9 cellular contexts compared by ENCODE assay signal in genomic region chr11:1559103-1559951, GRCh38. TPM values are rescaled to one million over a fixed set of nuclear protein-coding genes. Genes with fewer than 3 reads are reported as not detected.
DNase-seq lines count a peak whose midpoint lies in the region; ATAC-seq and TF ChIP-seq lines count a peak whose summit lies in the region.
"Had no signal": no experiment of that assay in that cellular context is flagged by ENCODE, and none has a peak within 500 bp of the region (broad histone marks: within the 10 kb centered on the region; RNA-seq: fewer than 3 reads in every experiment).

No MANE protein-coding gene starts in this region.

- no peak overlapping the region; the same call in 1 of the 2 replicates for H3K27ac Mint-ChIP-seq in HFFc6
- H3K27ac Mint-ChIP-seq in activated T-helper 17 cell treated with anti-CD3 and anti-CD28 coated beads, Interleukin-2, amount 50 U/mL, for 72 hours, result no peak overlapping the region
- no peak overlapping the region for H3K27ac Mint-ChIP-seq in activated T-helper 2 cell treated with anti-CD3 and anti-CD28 coated beads, Interferon-gamma antibody, Interleukin-2, Interleukin-4, amounts not matched to agents 10 μg/mL and 5 μg/mL and 100 μg/mL, durations not matched to agents 14 hours and 24 hours and 36 hours

- H3K9me3 Mint-ChIP-seq in HFFc6, result no peaks in the 10 kb centered on the region
- H3K9me3 Mint-ChIP-seq in activated T-helper 17 cell treated with anti-CD3 and anti-CD28 coated beads, Interleukin-2, amount 50 U/mL, for 72 hours, result no peaks in the 10 kb centered on the region
- H3K9me3 Mint-ChIP-seq in activated T-helper 2 cell treated with anti-CD3 and anti-CD28 coated beads, Interferon-gamma antibody, Interleukin-2, Interleukin-4, amounts not matched to agents 10 μg/mL and 5 μg/mL and 100 μg/mL, durations not matched to agents 14 hours and 24 hours and 36 hours, result no peaks in the 10 kb centered on the region

- WGBS in heart right ventricle, 2 donors, result 37 to 57% methylated on average over 30 of the region's 30 CpGs

- DNase-seq in HFFc6 (peak; percentile 45), heart right ventricle (peak; percentile 90), retinal pigment epithelial cell (ENCODE audit: low read depth) (peak; percentile 72), retina (no peak), SHP77 treated with DMSO at 0.1 percent for 48 hours (lab: John Stamatoyannopoulos, UW) (no peak)
- no peak for DNase-seq in effector CD4-positive, alpha-beta T cell
- DNase-seq in activated T-helper 2 cell treated with anti-CD3 and anti-CD28 coated beads, Interferon-gamma antibody, Interleukin-2, Interleukin-4, amounts not matched to agents 10 μg/mL and 5 μg/mL and 100 μg/mL, durations not matched to agents 14 hours and 24 hours and 36 hours (ENCODE audit: low spot score), result no peak

- peak overlapping the region in 1 of 10 donors; percentile 5 for H3K4me3 ChIP-seq in heart right ventricle
- H3K4me3 ChIP-seq in retinal pigment epithelial cell (ENCODE audit: low read length), result no peak overlapping the region

- H3K27ac ChIP-seq in heart right ventricle, result peak overlapping the region; percentile 59 to 99 (median 88)

- intact Hi-C loops in heart right ventricle (cut with DNase I), result no loop called here
- intact Hi-C loops in activated T-helper 2 cell treated with anti-CD3 and anti-CD28 coated beads, Interferon-gamma antibody, Interleukin-2, Interleukin-4, amounts not matched to agents 10 μg/mL and 5 μg/mL and 100 μg/mL, durations not matched to agents 14 hours and 24 hours and 36 hours (cut with micrococcal nuclease), result no loop called here

- H3K4me1 Mint-ChIP-seq in HFFc6 (ENCODE audit: low read depth), result no peaks in the 10 kb centered on the region
- H3K4me1 Mint-ChIP-seq in activated T-helper 17 cell treated with anti-CD3 and anti-CD28 coated beads, Interleukin-2, amount 50 U/mL, for 72 hours, result no peaks in the 10 kb centered on the region
- H3K4me1 Mint-ChIP-seq in activated T-helper 2 cell treated with anti-CD3 and anti-CD28 coated beads, Interferon-gamma antibody, Interleukin-2, Interleukin-4, amounts not matched to agents 10 μg/mL and 5 μg/mL and 100 μg/mL, durations not matched to agents 14 hours and 24 hours and 36 hours (ENCODE audit: low read depth), result no peaks in the 10 kb centered on the region

- no peaks in the 10 kb centered on the region for H3K27me3 Mint-ChIP-seq in HFFc6 (ENCODE audit: insufficient read depth)
- no peaks in the 10 kb centered on the region for H3K27me3 Mint-ChIP-seq in activated T-helper 17 cell treated with anti-CD3 and anti-CD28 coated beads, Interleukin-2, amount 50 U/mL, for 72 hours
- H3K27me3 Mint-ChIP-seq in activated T-helper 2 cell treated with anti-CD3 and anti-CD28 coated beads, Interferon-gamma antibody, Interleukin-2, Interleukin-4, amounts not matched to agents 10 μg/mL and 5 μg/mL and 100 μg/mL, durations not matched to agents 14 hours and 24 hours and 36 hours (ENCODE audit: low read depth), result no peaks in the 10 kb centered on the region

- H3K27me3 ChIP-seq in heart right ventricle, result peaks cover 0 to 21% (median 0%) of the 10 kb centered on the region in 7 donors

- no peaks in the 10 kb centered on the region for H3K9me3 ChIP-seq in heart right ventricle

- ATAC-seq in activated T-helper 17 cell treated with anti-CD3 and anti-CD28 coated beads, Interleukin-2, amount 50 U/mL, for 72 hours (replicated peaks), result peak; percentile 19
- ATAC-seq in heart right ventricle, result peak; percentile 75 to 92 (median 84)

- no peak overlapping the region for H3K4me3 Mint-ChIP-seq in HFFc6
- H3K4me3 Mint-ChIP-seq in activated T-helper 17 cell treated with anti-CD3 and anti-CD28 coated beads, Interleukin-2, amount 50 U/mL, for 72 hours, result no peak overlapping the region
- no peak overlapping the region for H3K4me3 Mint-ChIP-seq in activated T-helper 2 cell treated with anti-CD3 and anti-CD28 coated beads, Interferon-gamma antibody, Interleukin-2, Interleukin-4, amounts not matched to agents 10 μg/mL and 5 μg/mL and 100 μg/mL, durations not matched to agents 14 hours and 24 hours and 36 hours (ENCODE audit: low read depth)

- TF ChIP-seq CTCF in HFFc6 (IDR thresholded peaks at IDR 0.05) (no peak), heart right ventricle (IDR thresholded peaks at IDR 0.05) (peak in 1 of 9 donors; percentile 8), retinal pigment epithelial cell (conservative IDR thresholded peaks at IDR 0.05; ENCODE audit: low read depth, low read length) (peak; percentile 3)

- peaks cover 0 to 74% (median 19%) of the 10 kb centered on the region in 9 donors for H3K36me3 ChIP-seq in heart right ventricle

- H3K4me1 ChIP-seq in heart right ventricle, result peaks cover 17 to 54% (median 37%) of the 10 kb centered on the region in 9 donors

- no peaks in the 10 kb centered on the region for H3K36me3 Mint-ChIP-seq in HFFc6 (ENCODE audit: low read depth)
- no peaks in the 10 kb centered on the region for H3K36me3 Mint-ChIP-seq in activated T-helper 17 cell treated with anti-CD3 and anti-CD28 coated beads, Interleukin-2, amount 50 U/mL, for 72 hours (ENCODE audit: low read depth)
- no peaks in the 10 kb centered on the region for H3K36me3 Mint-ChIP-seq in activated T-helper 2 cell treated with anti-CD3 and anti-CD28 coated beads, Interferon-gamma antibody, Interleukin-2, Interleukin-4, amounts not matched to agents 10 μg/mL and 5 μg/mL and 100 μg/mL, durations not matched to agents 14 hours and 24 hours and 36 hours (ENCODE audit: low read depth)

RNA-seq across cellular contexts. Expression of gene DUSP8, which starts 12.7 kb away (rescaled TPM):
- total RNA-seq in HFFc6 (2021; fragmentation: NEBNext Ultra II Directional; extraction: Animal tissue kit (Norgen Biotek cat#: 25700)), result 1 to 10 TPM in 3 of 6 experiments, under 1 TPM in 3; 0.38 to 1.6 (median 0.81) TPM
- 1 to 10 TPM in 1 of 2 donors, under 1 TPM in 1; 0.80 to 1.7 TPM for total RNA-seq in activated T-helper 17 cell treated with anti-CD3 and anti-CD28 coated beads, Interleukin-2, amount 50 U/mL, for 72 hours
- 10 to 100 TPM; 10.4 to 53.5 (median 22.2) TPM for total RNA-seq in heart right ventricle
- 1 to 10 TPM; 5.9 to 7.7 TPM for polyA plus RNA-seq in heart right ventricle
- total RNA-seq in activated T-helper 2 cell treated with anti-CD3 and anti-CD28 coated beads, Interferon-gamma antibody, Interleukin-2, Interleukin-4, amounts not matched to agents 10 μg/mL and 5 μg/mL and 100 μg/mL, durations not matched to agents 14 hours and 24 hours and 36 hours, result 1.2 and 1.8 TPM in 2 replicates
- total RNA-seq: LHCN-M2 had no signal

RNA-seq across cellular contexts. Expression of gene KRTAP5-1, which starts 25.8 kb away (rescaled TPM):
- not detected for total RNA-seq in HFFc6 (2021; fragmentation: NEBNext Ultra II Directional; extraction: Animal tissue kit (Norgen Biotek cat#: 25700))
- total RNA-seq in activated T-helper 17 cell treated with anti-CD3 and anti-CD28 coated beads, Interleukin-2, amount 50 U/mL, for 72 hours, result not detected
- not detected for total RNA-seq in heart right ventricle
- not detected for polyA plus RNA-seq in heart right ventricle
- not detected in 2 replicates for total RNA-seq in activated T-helper 2 cell treated with anti-CD3 and anti-CD28 coated beads, Interferon-gamma antibody, Interleukin-2, Interleukin-4, amounts not matched to agents 10 μg/mL and 5 μg/mL and 100 μg/mL, durations not matched to agents 14 hours and 24 hours and 36 hours
- total RNA-seq: LHCN-M2 had no signal

RNA-seq across cellular contexts. Expression of gene KRTAP5-2, which starts 38.8 kb away (rescaled TPM):
- total RNA-seq in HFFc6 (2021; fragmentation: NEBNext Ultra II Directional; extraction: Animal tissue kit (Norgen Biotek cat#: 25700)), result not detected
- total RNA-seq in activated T-helper 17 cell treated with anti-CD3 and anti-CD28 coated beads, Interleukin-2, amount 50 U/mL, for 72 hours, result not detected
- not detected for total RNA-seq in heart right ventricle
- under 1 TPM in 1 of 2 donors, not detected in 1; 0.04 TPM for polyA plus RNA-seq in heart right ventricle
- not detected in 2 replicates for total RNA-seq in activated T-helper 2 cell treated with anti-CD3 and anti-CD28 coated beads, Interferon-gamma antibody, Interleukin-2, Interleukin-4, amounts not matched to agents 10 μg/mL and 5 μg/mL and 100 μg/mL, durations not matched to agents 14 hours and 24 hours and 36 hours
- total RNA-seq: LHCN-M2 had no signal

RNA-seq across cellular contexts. Expression of gene KRTAP5-3, which starts 48.9 kb away (rescaled TPM):
- total RNA-seq in HFFc6 (2021; fragmentation: NEBNext Ultra II Directional; extraction: Animal tissue kit (Norgen Biotek cat#: 25700)), result not detected
- not detected for total RNA-seq in activated T-helper 17 cell treated with anti-CD3 and anti-CD28 coated beads, Interleukin-2, amount 50 U/mL, for 72 hours
- not detected for total RNA-seq in heart right ventricle
- polyA plus RNA-seq in heart right ventricle, result not detected
- not detected in 2 replicates for total RNA-seq in activated T-helper 2 cell treated with anti-CD3 and anti-CD28 coated beads, Interferon-gamma antibody, Interleukin-2, Interleukin-4, amounts not matched to agents 10 μg/mL and 5 μg/mL and 100 μg/mL, durations not matched to agents 14 hours and 24 hours and 36 hours
- total RNA-seq: LHCN-M2 had no signal

Comparison
In these comparisons a context has a peak if more than half of its experiments do, and no peak if none do; other contexts are left out.
1. DNase-seq: peak in HFFc6 (single experiment), heart right ventricle (2 of 2) and retinal pigment epithelial cell (single experiment); none in retina (single experiment), effector CD4-positive, alpha-beta T cell (single experiment), SHP77 treated with DMSO at 0.1 percent for 48 hours (single experiment) and activated T-helper 2 cell treated with anti-CD3 and anti-CD28 coated beads, Interferon-gamma antibody, Interleukin-2, Interleukin-4, amounts not matched to agents 10 μg/mL and 5 μg/mL and 100 μg/mL, durations not matched to agents 14 hours and 24 hours and 36 hours (single experiment).